In the genomic region with DNA sequence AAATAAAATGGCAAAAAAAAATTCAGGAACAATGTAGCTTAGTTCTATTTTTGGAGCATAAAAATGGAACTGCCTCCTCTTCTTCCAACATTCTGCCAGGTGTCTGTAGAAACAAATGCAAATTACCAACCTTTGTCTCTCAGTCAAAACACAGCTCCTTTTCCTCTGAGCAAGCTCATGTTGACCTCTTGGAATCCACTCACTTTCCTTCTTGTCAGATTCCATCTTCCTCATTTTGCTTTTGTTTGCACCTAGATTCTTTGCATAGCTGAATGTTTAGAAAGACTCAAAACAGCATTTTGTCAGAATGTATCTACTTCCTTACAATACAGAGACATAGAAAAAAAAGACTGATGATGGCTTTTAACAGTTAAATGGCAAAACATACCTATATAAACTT, we compare ENCODE assay signal across 27 cellular contexts.
DNase-seq lines count a peak whose midpoint lies in the region; ATAC-seq and TF ChIP-seq lines count a peak whose summit lies in the region.
"Had no signal": no experiment of that assay in that cellular context is flagged by ENCODE, and none has a peak within 500 bp of the region (broad histone marks: within the 10 kb centered on the region; RNA-seq: fewer than 3 reads in every experiment).

No MANE protein-coding gene starts in this region.

- ATAC-seq in HG03521 (IDR thresholded peaks at IDR 0.05; ENCODE audit: unreplicated experiment) = no peak
- ATAC-seq: effector memory CD8-positive, alpha-beta T cell; stimulated activated naive B cell treated with anti-CD40 and anti-IgM and Interleukin-4, amounts not matched to agents 10 μg/mL and 1 μg/mL and 100 μg/mL, for 72 hours had no signal

- H3K9me3 ChIP-seq in HUES6 (ENCODE audit: control insufficient read depth, insufficient read depth, low read depth, low read length) (no peaks in the 10 kb centered on the region), neuronal stem cell (replicated peaks in 1 of 2; ENCODE audit: control insufficient read depth in 2 of 2, insufficient read depth in 1 of 2, low read depth in 1 of 2, low read length in 2 of 2) (peaks cover 0 to 13% of the 10 kb centered on the region in 2 donors)
- H3K9me3 ChIP-seq: breast epithelium, esophagus squamous epithelium, prostate gland, suprapubic skin had no signal

- no peak overlapping the region for H2AK5ac ChIP-seq in neuronal stem cell (ENCODE audit: low read depth, low read length)

- H3K18ac ChIP-seq in neuronal stem cell (ENCODE audit: low read length) = no peak overlapping the region

- H3K36me3 ChIP-seq in HUES6 (ENCODE audit: control insufficient read depth, insufficient read depth, low read length) = peaks cover 28% of the 10 kb centered on the region
- peaks cover 2 to 98% of the 10 kb centered on the region in 2 donors for H3K36me3 ChIP-seq in neuronal stem cell (replicated peaks in 1 of 2; ENCODE audit: control insufficient read depth in 2 of 2, insufficient read depth in 2 of 2, low read length in 2 of 2)
- H3K36me3 ChIP-seq: breast epithelium, prostate gland had no signal

- no peak overlapping the region for H2BK120ac ChIP-seq in neuronal stem cell (ENCODE audit: low read depth, low read length)

- no peak overlapping the region for H2BK12ac ChIP-seq in neuronal stem cell (ENCODE audit: low read length)

- H2AFZ ChIP-seq in neuronal stem cell (ENCODE audit: low read length) = no peak overlapping the region
- H2AFZ ChIP-seq: PC-9 had no signal

- H4K91ac ChIP-seq in neuronal stem cell (ENCODE audit: low read depth, low read length, poor library complexity) = no peak overlapping the region

- H3K79me1 ChIP-seq in neuronal stem cell (ENCODE audit: low read depth, low read length) = no peaks in the 10 kb centered on the region

- H3K27me3 ChIP-seq in HUES6 (ENCODE audit: control insufficient read depth, insufficient read depth, low read length) (no peaks in the 10 kb centered on the region), neuronal stem cell (ENCODE audit: control insufficient read depth in 3 of 3, insufficient read depth in 3 of 3, low read depth in 1 of 3, low read length in 3 of 3) (no peaks in the 10 kb centered on the region)
- H3K27me3 ChIP-seq: breast epithelium, esophagus squamous epithelium, suprapubic skin had no signal

- no peak overlapping the region for H4K8ac ChIP-seq in neuronal stem cell (ENCODE audit: low read depth, low read length)

- no peak overlapping the region for H3K4me2 ChIP-seq in neuronal stem cell (ENCODE audit: insufficient read depth, low read length, poor library complexity, severe bottlenecking)
- H3K4me2 ChIP-seq: PC-9 had no signal

- no peak overlapping the region for H2BK5ac ChIP-seq in neuronal stem cell (ENCODE audit: low read length)

- no peak overlapping the region for H2BK15ac ChIP-seq in neuronal stem cell (ENCODE audit: low read length)

- H3K23ac ChIP-seq in neuronal stem cell (ENCODE audit: low read depth, low read length, poor library complexity) = no peak overlapping the region

- no peak for TF ChIP-seq CTCF in cardiac fibroblast (IDR thresholded peaks at IDR 0.05; ENCODE audit: low read depth, low read length)

- no peak overlapping the region for H3K4ac ChIP-seq in neuronal stem cell (ENCODE audit: low read length)

- peak overlapping the region; percentile 71; the same call in 1 of the 2 replicates for H3K27ac ChIP-seq in HUES6 (ENCODE audit: low read depth, low read length)
- H3K27ac ChIP-seq in neuronal stem cell (replicated peaks; ENCODE audit: low read length) = no peak overlapping the region
- H3K27ac ChIP-seq: breast epithelium, esophagus squamous epithelium, PC-9, prostate gland, suprapubic skin, WERI-Rb-1 had no signal

- no peak overlapping the region for H3K14ac ChIP-seq in neuronal stem cell (ENCODE audit: low read length)

- peaks cover 50% of the 10 kb centered on the region for H3K4me1 ChIP-seq in HUES6 (ENCODE audit: control insufficient read depth, insufficient read depth, low read length)
- peaks cover 2 to 12% of the 10 kb centered on the region in 2 donors for H3K4me1 ChIP-seq in neuronal stem cell (ENCODE audit: control insufficient read depth in 2 of 2, insufficient read depth in 1 of 2, low read depth in 1 of 2, low read length in 2 of 2)
- H3K4me1 ChIP-seq: breast epithelium, esophagus squamous epithelium, prostate gland, suprapubic skin had no signal

- H3K4me3 ChIP-seq in HUES6 (ENCODE audit: low read depth, low read length) (no peak overlapping the region), cardiac fibroblast (replicated peaks in 1 of 2; ENCODE audit: low read depth in 2 of 2, low read length in 2 of 2) (no peak overlapping the region), neuronal stem cell (ENCODE audit: low read length in 2 of 2) (no peak overlapping the region)
- H3K4me3 ChIP-seq: breast epithelium, esophagus squamous epithelium, lung, PC-9, prostate gland, suprapubic skin had no signal

- DNase-seq in cardiac fibroblast (ENCODE audit: low read depth in 2 of 2) (peak; percentile 8 to 19), iPS DF 4.7 (ENCODE audit: extremely low read depth, low spot score) (peak; percentile 49), neuronal stem cell (ENCODE audit: low spot score) (peak; percentile 55), foreskin melanocyte (no peak), HPDE6-E6E7 (ENCODE audit: extremely low spot score) (no peak)
- DNase-seq in activated CD8-positive, alpha-beta memory T cell treated with anti-CD3 and anti-CD28 coated beads, Interleukin-2, amount 50 U/mL, for 4 hours = no peak
- DNase-seq: ACHN; activated CD4-positive, alpha-beta T cell treated with anti-CD3 and anti-CD28 coated beads, Interleukin-2, amount 10 ng/mL, durations not matched to agents 7 days and 5 days; activated naive CD4-positive, alpha-beta T cell treated with anti-CD3 and anti-CD28 coated beads, Interleukin-2, amount 10 ng/mL, durations not matched to agents 7 days and 5 days; amniotic stem cell; effector memory CD8-positive, alpha-beta T cell; esophagus squamous epithelium; GDM1; hippocampal formation; Kasumi-1; NCI-H446 treated with DMSO at 0.1 percent for 48 hours; PC-9; Right ventricle myocardium superior; stimulated activated CD4-positive, alpha-beta T cell treated with anti-CD3 and anti-CD28 coated beads, Interleukin-15, amount 100 ng/mL, for 24 hours; stimulated activated naive B cell treated with anti-CD40 and anti-IgM and Interleukin-4, amounts not matched to agents 10 μg/mL and 1 μg/mL and 100 μg/mL, for 72 hours; WERI-Rb-1 had no signal

- H3K9ac ChIP-seq in HUES6 (ENCODE audit: low read length) (no peak overlapping the region), neuronal stem cell (ENCODE audit: low read depth, low read length, poor library complexity) (no peak overlapping the region)

Comparison
In these comparisons a context has a peak if more than half of its experiments do, and no peak if none do; other contexts are left out.
1. DNase-seq: peak in cardiac fibroblast (2 of 2), iPS DF 4.7 (single experiment) and neuronal stem cell (single experiment); none in foreskin melanocyte (single experiment), activated CD8-positive, alpha-beta memory T cell treated with anti-CD3 and anti-CD28 coated beads, Interleukin-2, amount 50 U/mL, for 4 hours (single experiment) and HPDE6-E6E7 (single experiment).